ENCODE assay signal across 1 cellular context in genomic region chr19:46404039-46404883, GRCh38.
TF ChIP-seq lines count a peak whose summit lies in the region.

No MANE protein-coding gene starts in this region.

TF ChIP-seq in HepG2, 621 proteins besides CTCF, POLR2A, EP300 and RAD21 (continues in another document):
- peak; percentile 48 for TF ChIP-seq PPARG (CRISPR knock-in tag; conservative IDR thresholded peaks at IDR 0.05)
- TF ChIP-seq GRHL1 (CRISPR knock-in tag; conservative IDR thresholded peaks at IDR 0.05) = no peak
- TF ChIP-seq NFE2L1 (CRISPR knock-in tag; IDR thresholded peaks at IDR 0.05; ENCODE audit: borderline replicate concordance) = no peak
- no peak for TF ChIP-seq ATM (IDR thresholded peaks at IDR 0.05; ENCODE audit: borderline replicate concordance)
- TF ChIP-seq NKX3-1 (CRISPR knock-in tag; IDR thresholded peaks at IDR 0.05) = peak; percentile 77
- peak; percentile 62; the same call in 1 of the 2 replicates for TF ChIP-seq POLR2AphosphoS5 (IDR thresholded peaks at IDR 0.05; ENCODE audit: low read depth, low read length)
- TF ChIP-seq ATF3 (CRISPR knock-in tag; IDR thresholded peaks at IDR 0.05) = no peak
- peak; percentile 55 for TF ChIP-seq ISL2 (CRISPR knock-in tag; IDR thresholded peaks at IDR 0.05)
- TF ChIP-seq ZNF550 (CRISPR knock-in tag; IDR thresholded peaks at IDR 0.05; ENCODE audit: borderline replicate concordance) = 0 out of 2 replicates have a peak, but pooled peaks have one; percentile 22
- TF ChIP-seq SSRP1 (CRISPR knock-in tag; IDR thresholded peaks at IDR 0.05) = 0 out of 2 replicates have a peak, but pooled peaks have one; percentile 35
- 0 out of 2 replicates have a peak, but pooled peaks have one; percentile 26 for TF ChIP-seq ZNF557 (CRISPR knock-in tag; IDR thresholded peaks at IDR 0.05)
- peak; percentile 19; the same call in 1 of the 2 replicates for TF ChIP-seq ZNF460 (CRISPR knock-in tag; IDR thresholded peaks at IDR 0.05; ENCODE audit: borderline replicate concordance)
- no peak for TF ChIP-seq ONECUT2 (CRISPR knock-in tag; IDR thresholded peaks at IDR 0.05)
- TF ChIP-seq RFXAP (CRISPR knock-in tag; IDR thresholded peaks at IDR 0.05; ENCODE audit: borderline replicate concordance) = peak; percentile 66; the same call in 1 of the 2 replicates
- 0 out of 2 replicates have a peak, but pooled peaks have one; percentile 14 for TF ChIP-seq GFI1 (CRISPR knock-in tag; IDR thresholded peaks at IDR 0.05; ENCODE audit: borderline replicate concordance)
- TF ChIP-seq KDM5B (CRISPR knock-in tag; IDR thresholded peaks at IDR 0.05; ENCODE audit: borderline replicate concordance) = peak; percentile 76; the same call in 1 of the 2 replicates
- no peak for TF ChIP-seq ZNF431 (CRISPR knock-in tag; IDR thresholded peaks at IDR 0.05; ENCODE audit: borderline replicate concordance, low read depth)
- peak; percentile 67; the same call in 1 of the 2 replicates for TF ChIP-seq ELF1 (CRISPR knock-in tag; IDR thresholded peaks at IDR 0.05)
- peak; percentile 93 for TF ChIP-seq YEATS4 (CRISPR knock-in tag; IDR thresholded peaks at IDR 0.05; ENCODE audit: borderline replicate concordance)
- peak; percentile 27; the same call in 1 of the 2 replicates for TF ChIP-seq ZBTB7A (CRISPR knock-in tag; IDR thresholded peaks at IDR 0.05)
- TF ChIP-seq BRD4 (CRISPR knock-in tag; IDR thresholded peaks at IDR 0.05) = peak; percentile 40; the same call in 1 of the 2 replicates
- TF ChIP-seq ZC3H13 (CRISPR knock-in tag; IDR thresholded peaks at IDR 0.05) = peak; percentile 10; the same call in 1 of the 2 replicates
- TF ChIP-seq UBTF (CRISPR knock-in tag; IDR thresholded peaks at IDR 0.05) = peak; percentile 78
- peak; percentile 31; the same call in 1 of the 2 replicates for TF ChIP-seq CBX5 (CRISPR knock-in tag; IDR thresholded peaks at IDR 0.05; ENCODE audit: borderline replicate concordance)
- TF ChIP-seq ZNF274 (CRISPR knock-in tag; IDR thresholded peaks at IDR 0.05) = peak; percentile 16; the same call in 1 of the 2 replicates
- peak; percentile 62; the same call in 1 of the 2 replicates for TF ChIP-seq KAT8 (CRISPR knock-in tag; IDR thresholded peaks at IDR 0.05)
- 0 out of 2 replicates have a peak, but pooled peaks have one; percentile 87 for TF ChIP-seq SNAPC4 (CRISPR knock-in tag; IDR thresholded peaks at IDR 0.05)
- TF ChIP-seq ZKSCAN5 (CRISPR knock-in tag; IDR thresholded peaks at IDR 0.05) = 0 out of 2 replicates have a peak, but pooled peaks have one; percentile 70
- TF ChIP-seq CSRNP1 (CRISPR knock-in tag; IDR thresholded peaks at IDR 0.05) = peak; percentile 43; the same call in 1 of the 2 replicates
- peak; percentile 69; the same call in 1 of the 2 replicates for TF ChIP-seq HIVEP1 (CRISPR knock-in tag; IDR thresholded peaks at IDR 0.05)
- TF ChIP-seq DMAP1 (CRISPR knock-in tag; IDR thresholded peaks at IDR 0.05) = peak; percentile 85
- TF ChIP-seq ZNF598 (CRISPR knock-in tag; IDR thresholded peaks at IDR 0.05; ENCODE audit: borderline replicate concordance) = peak; percentile 83; the same call in 1 of the 2 replicates
- no peak for TF ChIP-seq ZNF207 (IDR thresholded peaks at IDR 0.05; ENCODE audit: borderline replicate concordance)
- peak; percentile 60; the same call in 1 of the 2 replicates for TF ChIP-seq THAP11 (CRISPR knock-in tag; IDR thresholded peaks at IDR 0.05)
- TF ChIP-seq RARA (CRISPR knock-in tag; IDR thresholded peaks at IDR 0.05) = 0 out of 2 replicates have a peak, but pooled peaks have one; percentile 18
- TF ChIP-seq SAP130 (CRISPR knock-in tag; IDR thresholded peaks at IDR 0.05; ENCODE audit: low read depth) = peak; percentile 75
- peak in 1 of 2 experiments; percentile 14; a peak in 1 of 4 replicates for TF ChIP-seq ATF4 (CRISPR knock-in tag; IDR thresholded peaks at IDR 0.05)
- TF ChIP-seq ZNF687 (CRISPR knock-in tag; IDR thresholded peaks at IDR 0.05) = peak; percentile 96
- TF ChIP-seq ZC3H4 (CRISPR knock-in tag; IDR thresholded peaks at IDR 0.05; ENCODE audit: borderline replicate concordance) = no peak
- TF ChIP-seq IRF9 (CRISPR knock-in tag; IDR thresholded peaks at IDR 0.05; ENCODE audit: borderline replicate concordance) = no peak
- TF ChIP-seq ZNF639 (CRISPR knock-in tag; conservative IDR thresholded peaks at IDR 0.05) = no peak
